In the genomic region with DNA sequence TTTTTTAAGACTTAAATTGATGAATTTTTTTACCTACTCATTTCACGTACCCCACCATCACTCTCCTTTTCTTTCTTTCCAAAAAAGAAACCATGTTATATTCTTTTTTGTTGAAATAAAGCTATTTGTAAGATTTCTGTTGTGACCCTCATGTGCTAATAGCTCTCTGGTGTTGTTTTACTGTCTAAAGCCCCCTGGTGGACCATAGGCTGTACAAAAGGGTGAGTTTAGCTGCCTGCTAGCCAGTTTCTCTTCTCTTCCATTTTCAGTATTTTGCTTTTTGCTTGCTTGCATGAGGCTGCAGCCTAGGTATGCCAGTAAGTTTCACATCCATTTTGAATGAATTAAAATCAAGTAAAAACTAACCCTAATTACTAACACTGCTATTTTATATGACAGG, we compare ENCODE assay signal across 11 cellular contexts. TPM values are rescaled to one million over a fixed set of nuclear protein-coding genes. Genes with fewer than 3 reads are reported as not detected.
A peak's percentile ranks its signal among the peaks of the same experiment; 100 is the strongest.
DNase-seq lines count a peak whose midpoint lies in the region; ATAC-seq, FAIRE-seq and TF ChIP-seq lines count a peak whose summit lies in the region.
"Had no signal": no experiment of that assay in that cellular context is flagged by ENCODE, and none has a peak within 500 bp of the region (broad histone marks: within the 10 kb centered on the region; RNA-seq: fewer than 3 reads in every experiment).

No MANE protein-coding gene starts in this region.

- no peak for TF ChIP-seq EP300 in H1 (IDR thresholded peaks at IDR 0.05; ENCODE audit: borderline replicate concordance in 1 of 2, low read depth in 2 of 2, low read length in 2 of 2)

- 92 to 100% methylated on average over 1 of the region's 1 CpG for WGBS in H1 (ENCODE audit: extremely low coverage in 1 of 2, insufficient coverage in 1 of 2, insufficient read length in 1 of 2, insufficient replicate concordance in 2 of 2, low coverage in 1 of 2, low lambda C conversion rate in 2 of 2, missing lambda C conversion rate in 1 of 2), 2 experiments

- peaks cover 34% of the 10 kb centered on the region for H3K4me1 Mint-ChIP-seq in activated CD8-positive, alpha-beta memory T cell treated with anti-CD3 and anti-CD28 coated beads, Interleukin-2, amount 10 ng/mL, durations not matched to agents 7 days and 5 days

- no peak overlapping the region for H3K14ac ChIP-seq in H1 (ENCODE audit: insufficient read length)

- no peak overlapping the region for H3K18ac ChIP-seq in H1 (ENCODE audit: extremely low read depth, low read length)

- no peak overlapping the region for H3K4ac ChIP-seq in H1 (replicated peaks; ENCODE audit: insufficient read length, low read depth, low read length)

- no peak overlapping the region for H2BK20ac ChIP-seq in H1 (ENCODE audit: low read length)

- no TSS peak for BruUV-seq in OCI-LY7 (replicated peaks; lab: Mats Ljungman, UMichigan)

- H3K36me3 ChIP-seq in OCI-LY7 (ENCODE audit: insufficient read depth, low read length), result no peaks in the 10 kb centered on the region
- H3K36me3 ChIP-seq in H1 (ENCODE audit: control insufficient read depth in 2 of 4, insufficient read depth in 4 of 4, low read length in 3 of 4), result no peaks in the 10 kb centered on the region
- no peaks in the 10 kb centered on the region for H3K36me3 ChIP-seq in MG63

- H2BK120ac ChIP-seq in H1 (replicated peaks; ENCODE audit: low read depth, low read length), result no peak overlapping the region

- no peak overlapping the region for H2BK5ac ChIP-seq in H1 (ENCODE audit: low read depth, low read length)

- CTCF ChIA-PET in activated CD8-positive, alpha-beta memory T cell treated with anti-CD3 and anti-CD28 coated beads, Interleukin-2, amount 10 ng/mL, durations not matched to agents 7 days and 5 days (lab: Charles Lee), result interaction anchor here (0.6 to 8.7 kb wide), 3 partner anchors 18 to 87 kb away, joined by 3 to 426 read pairs (median 4); no protein-coding TSS in a partner anchor
- CTCF ChIA-PET in OCI-LY7 (lab: Charles Lee; ENCODE audit: unreplicated experiment), result interaction anchor here (0.6 to 1.1 kb wide), 2 partner anchors 86 to 859 kb away, joined by 5 to 7 read pairs; no protein-coding TSS in a partner anchor
- CTCF ChIA-PET in H1 (lab: Charles Lee; ENCODE audit: partially characterized antibody), result interaction anchor here (0.7 to 11.7 kb wide), 7 partner anchors 8 to 220 kb away, joined by 3 to 554 read pairs (median 4); no protein-coding TSS in a partner anchor

- no peaks in the 10 kb centered on the region; the same call in 1 of the 2 replicates for H3K23me2 ChIP-seq in H1 (ENCODE audit: low read depth, low read length)

- intact Hi-C loops in OCI-LY7 (cut with micrococcal nuclease; ENCODE audit: unreplicated experiment), result no loop called here

- peak; percentile 6 to 38; a peak in 2 of 4 replicates for TF ChIP-seq RAD21 in H1 (IDR thresholded peaks at IDR 0.05 in 1 of 2, conservative IDR thresholded peaks at IDR 0.05 in 1 of 2; ENCODE audit: low read depth in 2 of 2, low read length in 2 of 2)

- TF ChIP-seq CTCF in OCI-LY7 (conservative IDR thresholded peaks at IDR 0.05; ENCODE audit: low read length) (peak; percentile 57; the same call in 1 of the 2 replicates), H1 (IDR thresholded peaks at IDR 0.05; ENCODE audit: control extremely low read depth in 1 of 3, insufficient read depth in 1 of 3, low read depth in 1 of 3, low read length in 3 of 3) (peak in 2 of 3 experiments; percentile 57 to 66; a peak in 3 of 4 replicates), retinal pigment epithelial cell (conservative IDR thresholded peaks at IDR 0.05; ENCODE audit: low read depth, low read length) (peak; percentile 60)

- no peaks in the 10 kb centered on the region for H3K27me3 ChIP-seq in H1 (replicated peaks in 1 of 4; ENCODE audit: control insufficient read depth in 3 of 4, extremely low read depth in 1 of 4, insufficient read depth in 3 of 4, low read length in 3 of 4)
- H3K27me3 ChIP-seq in MG63, result no peaks in the 10 kb centered on the region

- H3K9me3 ChIP-seq in OCI-LY7 (ENCODE audit: low read length), result no peaks in the 10 kb centered on the region
- no peaks in the 10 kb centered on the region for H3K9me3 ChIP-seq in H1 (ENCODE audit: insufficient read depth in 2 of 2, low read depth in 1 of 2, low read length in 1 of 2)
- H3K9me3 ChIP-seq in MG63, result no peaks in the 10 kb centered on the region

- no peaks in the 10 kb centered on the region for H3K4me1 ChIP-seq in OCI-LY7 (ENCODE audit: insufficient read depth, low read length, poor library complexity, severe bottlenecking)
- H3K4me1 ChIP-seq in H1 (replicated peaks in 1 of 4; ENCODE audit: control insufficient read depth in 3 of 4, insufficient read depth in 4 of 4, low read length in 3 of 4), result peaks cover 3 to 9% (median 6%) of the 10 kb centered on the region in 4 experiments; a peak in 6 of 7 replicates

- DNase-seq in activated CD8-positive, alpha-beta memory T cell treated with anti-CD3 and anti-CD28 coated beads, Interleukin-2, amount 10 ng/mL, durations not matched to agents 7 days and 5 days, result no peak
- DNase-seq in activated CD8-positive, alpha-beta memory T cell treated with anti-CD3 and anti-CD28 coated beads, Interleukin-2, amount 50 U/mL, for 4 hours, result no peak
- DNase-seq in OCI-LY7 (ENCODE audit: low spot score), result peak; percentile 16
- DNase-seq in H1 (ENCODE audit: low read depth in 1 of 2, low spot score in 2 of 2), result no peak
- no peak for DNase-seq in retinal pigment epithelial cell (ENCODE audit: low read depth)
- DNase-seq in NCI-H345 (lab: John Stamatoyannopoulos, UW), result no peak
- no peak for DNase-seq in activated naive CD4-positive, alpha-beta T cell treated with anti-CD3 and anti-CD28 coated beads, Interleukin-2, amount 50 U/mL, for 72 hours (ENCODE audit: low spot score in 2 of 2)
- no peak for DNase-seq in MG63
- DNase-seq: naive B cell, NCI-H1417 had no signal

- no peaks in the 10 kb centered on the region for H3K9me2 ChIP-seq in OCI-LY7 (ENCODE audit: insufficient read depth, low read length)

- H2AFZ ChIP-seq in OCI-LY7 (ENCODE audit: low read length), result no peak overlapping the region
- no peak overlapping the region for H2AFZ ChIP-seq in H1 (ENCODE audit: low read length)

- H3K9me3 Mint-ChIP-seq in activated CD8-positive, alpha-beta memory T cell treated with anti-CD3 and anti-CD28 coated beads, Interleukin-2, amount 10 ng/mL, durations not matched to agents 7 days and 5 days (ENCODE audit: low read depth), result no peaks in the 10 kb centered on the region
- no peaks in the 10 kb centered on the region for H3K9me3 Mint-ChIP-seq in activated naive CD4-positive, alpha-beta T cell treated with anti-CD3 and anti-CD28 coated beads, Interleukin-2, amount 50 U/mL, for 72 hours
- H3K9me3 Mint-ChIP-seq: activated T-helper 1 cell treated with anti-CD3 and anti-CD28 coated beads, Interleukin-12 subunit alpha, Interleukin-12 subunit beta, Interleukin-2, Interleukin-4 antibody, amounts not matched to agents 30 ng/mL and 10 ng/mL and 1 ng/mL, durations not matched to agents 14 hours and 24 hours and 36 hours; naive B cell had no signal

- H3K79me2 ChIP-seq in OCI-LY7 (ENCODE audit: insufficient read depth, low read depth, low read length), result no peaks in the 10 kb centered on the region
- H3K79me2 ChIP-seq in H1 (ENCODE audit: control insufficient read depth in 1 of 2, insufficient read depth in 2 of 2, low read length in 2 of 2), result no peaks in the 10 kb centered on the region

- peak; percentile 45 for ATAC-seq in activated CD8-positive, alpha-beta memory T cell treated with anti-CD3 and anti-CD28 coated beads, Interleukin-2, amount 10 ng/mL, durations not matched to agents 7 days and 5 days
- no peak for ATAC-seq in activated naive CD4-positive, alpha-beta T cell treated with anti-CD3 and anti-CD28 coated beads, Interleukin-2, amount 50 U/mL, for 72 hours

- H3K23ac ChIP-seq in H1 (ENCODE audit: insufficient read length), result no peak overlapping the region

- H4K5ac ChIP-seq in H1 (ENCODE audit: insufficient read length, low read depth, low read length), result no peak overlapping the region

- H3K36me3 Mint-ChIP-seq in activated CD8-positive, alpha-beta memory T cell treated with anti-CD3 and anti-CD28 coated beads, Interleukin-2, amount 10 ng/mL, durations not matched to agents 7 days and 5 days, result no peaks in the 10 kb centered on the region
- H3K36me3 Mint-ChIP-seq in activated naive CD4-positive, alpha-beta T cell treated with anti-CD3 and anti-CD28 coated beads, Interleukin-2, amount 50 U/mL, for 72 hours, result no peaks in the 10 kb centered on the region
- H3K36me3 Mint-ChIP-seq: naive B cell had no signal

- H3K27ac ChIP-seq in OCI-LY7 (ENCODE audit: low read depth, low read length, poor library complexity, severe bottlenecking) (no peak overlapping the region), H1 (ENCODE audit: low read depth, low read length) (no peak overlapping the region)

- TF ChIP-seq POLR2A in H1 (IDR thresholded peaks at IDR 0.05; ENCODE audit: control extremely low read depth in 1 of 2, low read depth in 2 of 2, low read length in 2 of 2), result no peak

- H2AK5ac ChIP-seq in H1 (ENCODE audit: low read depth, low read length), result no peak overlapping the region

- H3K4me2 ChIP-seq in OCI-LY7 (ENCODE audit: low read length), result no peak overlapping the region
- H3K4me2 ChIP-seq in H1 (ENCODE audit: insufficient read depth in 1 of 2, low read depth in 2 of 2, low read length in 2 of 2), result no peak overlapping the region

- H4K20me1 ChIP-seq in OCI-LY7 (ENCODE audit: insufficient read depth, low read length) (no peaks in the 10 kb centered on the region), H1 (replicated peaks in 1 of 2; ENCODE audit: control insufficient read depth in 1 of 2, insufficient read depth in 2 of 2, low read length in 2 of 2) (no peaks in the 10 kb centered on the region)

- POLR2A ChIA-PET in OCI-LY7 (lab: Charles Lee), result interaction anchor here (0.7 kb wide), 1 partner anchor 366 kb away, joined by 3 read pairs; no protein-coding TSS in a partner anchor
- POLR2A ChIA-PET in H1 (lab: Charles Lee; ENCODE audit: partially characterized antibody), result interaction anchor here (0.5 to 5.0 kb wide), 4 partner anchors 58 to 1371 kb away, joined by 3 to 36 read pairs (median 4); no protein-coding TSS in a partner anchor

- H3K56ac ChIP-seq in H1 (replicated peaks; ENCODE audit: insufficient read length, low read depth, low read length), result no peak overlapping the region

- no peak overlapping the region for H2BK12ac ChIP-seq in H1 (ENCODE audit: low read depth, low read length)

- H3K4me3 Mint-ChIP-seq in activated CD8-positive, alpha-beta memory T cell treated with anti-CD3 and anti-CD28 coated beads, Interleukin-2, amount 10 ng/mL, durations not matched to agents 7 days and 5 days, result no peak overlapping the region
- H3K4me3 Mint-ChIP-seq: activated T-helper 1 cell treated with anti-CD3 and anti-CD28 coated beads, Interleukin-12 subunit alpha, Interleukin-12 subunit beta, Interleukin-2, Interleukin-4 antibody, amounts not matched to agents 30 ng/mL and 10 ng/mL and 1 ng/mL, durations not matched to agents 14 hours and 24 hours and 36 hours; naive B cell had no signal

- no peak overlapping the region for H4K91ac ChIP-seq in H1 (replicated peaks; ENCODE audit: insufficient read length, low read length)

- H3K79me1 ChIP-seq in H1 (ENCODE audit: low read depth, low read length), result no peaks in the 10 kb centered on the region

- no peak overlapping the region for H2BK15ac ChIP-seq in H1 (ENCODE audit: low read length)

- H3K4me3 ChIP-seq in OCI-LY7 (ENCODE audit: low read depth, low read length, poor library complexity, severe bottlenecking) (no peak overlapping the region), H1 (ENCODE audit: extremely low read depth in 1 of 4, insufficient read depth in 2 of 4, low read depth in 3 of 4, low read length in 4 of 4) (no peak overlapping the region), retinal pigment epithelial cell (ENCODE audit: low read length) (no peak overlapping the region), MG63 (no peak overlapping the region)

- peaks cover 5% of the 10 kb centered on the region for H3K27me3 Mint-ChIP-seq in activated CD8-positive, alpha-beta memory T cell treated with anti-CD3 and anti-CD28 coated beads, Interleukin-2, amount 10 ng/mL, durations not matched to agents 7 days and 5 days
- H3K27me3 Mint-ChIP-seq: naive B cell had no signal

- no peak overlapping the region for H3K9ac ChIP-seq in H1 (replicated peaks in 1 of 4; ENCODE audit: extremely low read depth in 1 of 4, low read depth in 3 of 4, low read length in 3 of 4)

- no peak overlapping the region for H3K27ac Mint-ChIP-seq in activated CD8-positive, alpha-beta memory T cell treated with anti-CD3 and anti-CD28 coated beads, Interleukin-2, amount 10 ng/mL, durations not matched to agents 7 days and 5 days
- H3K27ac Mint-ChIP-seq in activated naive CD4-positive, alpha-beta T cell treated with anti-CD3 and anti-CD28 coated beads, Interleukin-2, amount 50 U/mL, for 72 hours, result no peak overlapping the region
- H3K27ac Mint-ChIP-seq: activated T-helper 1 cell treated with anti-CD3 and anti-CD28 coated beads, Interleukin-12 subunit alpha, Interleukin-12 subunit beta, Interleukin-2, Interleukin-4 antibody, amounts not matched to agents 30 ng/mL and 10 ng/mL and 1 ng/mL, durations not matched to agents 14 hours and 24 hours and 36 hours had no signal

- FAIRE-seq in H1 (lab: Jason Lieb, UNC), result peak; percentile 48

- H4K8ac ChIP-seq in H1 (ENCODE audit: extremely low read depth, insufficient read depth, low read length), result no peak overlapping the region

RNA-seq across cellular contexts. Expression of a gene that starts 15.6 kb away (rescaled TPM):
- 10 to 100 TPM; 25.7 to 33.1 TPM for total RNA-seq in activated CD8-positive, alpha-beta memory T cell treated with anti-CD3 and anti-CD28 coated beads, Interleukin-2, amount 10 ng/mL, durations not matched to agents 7 days and 5 days
- total RNA-seq in OCI-LY7 (2014; rRNA removed; shearing (Covaris generic)), result 24.4 and 34.9 TPM in 2 replicates
- total RNA-seq in OCI-LY7 (2022), result 30.5 and 31.6 TPM in 2 replicates
- total RNA-seq in H1 (2021; fragmentation: NEBNext Ultra II Directional; extraction: Animal tissue kit (Norgen Biotek cat#: 25700)), result 36.7 and 41.2 TPM in 2 replicates
- 18.2 and 27.9 TPM in 2 replicates for polyA plus RNA-seq in H1 (2011; rRNA removed)
- 31.8 TPM for polyA plus RNA-seq in H1 (2011; cell fraction: cytosol; rRNA removed)
- polyA plus RNA-seq in H1 (2011; cell fraction: nucleus; rRNA removed), result 11.9 TPM
- 25.4 to 30.7 TPM (median 27.5 TPM) in 4 replicates for polyA plus RNA-seq in H1 (2012, experiment 1 of 2)
- polyA plus RNA-seq in H1 (2012, experiment 2 of 2), result 9.4 TPM
- 32.5 TPM for polyA plus RNA-seq in H1 (2013, experiment 1 of 2)
- 33.7 TPM for polyA plus RNA-seq in H1 (2013, experiment 2 of 2)
- 20.7 and 24.2 TPM in 2 replicates for polyA minus RNA-seq in H1 (2011; rRNA and poly(A)+ RNA removed)
- 22.2 TPM for polyA minus RNA-seq in H1 (2011; cell fraction: cytosol; rRNA and poly(A)+ RNA removed)
- polyA minus RNA-seq in H1 (2011; cell fraction: nucleus; rRNA and poly(A)+ RNA removed), result 14.1 TPM
- 10 to 100 TPM; 20.4 to 28.5 TPM for total RNA-seq in activated naive CD4-positive, alpha-beta T cell treated with anti-CD3 and anti-CD28 coated beads, Interleukin-2, amount 50 U/mL, for 72 hours
- total RNA-seq in MG63 (2014; rRNA removed; shearing (Covaris generic); ENCODE audit: low replicate concordance), result 87.1 and 124 TPM in 2 replicates

RNA-seq across cellular contexts. Expression of a gene that starts 28.6 kb away (rescaled TPM):
- 1 to 10 TPM; 3.2 to 4.1 TPM for total RNA-seq in activated CD8-positive, alpha-beta memory T cell treated with anti-CD3 and anti-CD28 coated beads, Interleukin-2, amount 10 ng/mL, durations not matched to agents 7 days and 5 days
- total RNA-seq in OCI-LY7 (2014; rRNA removed; shearing (Covaris generic)), result 9.0 and 12.0 TPM in 2 replicates
- 13.1 and 15.9 TPM in 2 replicates for total RNA-seq in OCI-LY7 (2022)
- total RNA-seq in H1 (2021; fragmentation: NEBNext Ultra II Directional; extraction: Animal tissue kit (Norgen Biotek cat#: 25700)), result 9.3 and 9.4 TPM in 2 replicates
- 8.3 and 8.7 TPM in 2 replicates for polyA plus RNA-seq in H1 (2011; rRNA removed)
- polyA plus RNA-seq in H1 (2011; cell fraction: cytosol; rRNA removed), result 9.5 TPM
- 15.8 TPM for polyA plus RNA-seq in H1 (2011; cell fraction: nucleus; rRNA removed)
- polyA plus RNA-seq in H1 (2012, experiment 1 of 2), result 3.5 to 7.9 TPM (median 5.1 TPM) in 4 replicates
- polyA plus RNA-seq in H1 (2012, experiment 2 of 2), result 0.87 TPM
- polyA plus RNA-seq in H1 (2013, experiment 1 of 2), result 4.8 TPM
- 4.7 TPM for polyA plus RNA-seq in H1 (2013, experiment 2 of 2)
- 18.4 and 21.6 TPM in 2 replicates for polyA minus RNA-seq in H1 (2011; rRNA and poly(A)+ RNA removed)
- 5.9 TPM for polyA minus RNA-seq in H1 (2011; cell fraction: cytosol; rRNA and poly(A)+ RNA removed)
- polyA minus RNA-seq in H1 (2011; cell fraction: nucleus; rRNA and poly(A)+ RNA removed), result 18.8 TPM
- total RNA-seq in activated naive CD4-positive, alpha-beta T cell treated with anti-CD3 and anti-CD28 coated beads, Interleukin-2, amount 50 U/mL, for 72 hours, result 1 to 10 TPM; 3.5 to 7.5 TPM
- total RNA-seq in MG63 (2014; rRNA removed; shearing (Covaris generic); ENCODE audit: low replicate concordance), result 0.67 and 1.2 TPM in 2 replicates
